Comparison of ENCODE assay signal across 9 cellular contexts in the genomic region with DNA sequence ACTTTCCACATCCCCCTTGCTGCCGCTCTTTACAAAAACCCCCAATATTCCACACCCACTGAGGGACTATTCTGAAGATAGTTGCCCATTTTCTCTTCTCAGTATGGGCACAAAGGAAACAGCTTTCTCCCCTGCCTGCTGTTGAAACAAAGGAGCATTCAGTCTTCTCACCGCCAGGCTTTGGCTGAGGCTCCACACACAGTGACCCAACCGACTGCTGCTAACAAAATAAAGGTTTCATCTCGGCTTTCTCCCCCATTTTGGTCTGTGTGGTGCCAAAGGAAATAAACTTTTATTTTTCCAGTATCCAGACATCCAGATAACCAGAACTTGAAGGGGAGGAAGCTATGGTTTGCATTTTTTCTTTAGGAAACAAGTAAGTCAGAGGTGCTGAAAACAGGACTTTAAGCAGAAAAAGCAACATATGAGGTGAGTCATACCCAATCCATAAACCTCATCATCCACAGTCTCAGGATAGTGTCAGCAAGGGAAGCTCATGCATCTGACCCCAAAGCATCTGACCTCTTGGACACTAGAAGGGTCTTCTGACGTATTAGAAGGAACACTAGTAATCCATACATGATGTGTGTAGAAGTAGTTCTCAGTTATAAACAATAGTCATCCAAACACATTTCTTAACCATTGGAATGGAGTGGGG. TPM values are rescaled to one million over a fixed set of nuclear protein-coding genes. Genes with fewer than 3 reads are reported as not detected.
A peak's percentile ranks its signal among the peaks of the same experiment; 100 is the strongest.
DNase-seq lines count a peak whose midpoint lies in the region; TF ChIP-seq lines count a peak whose summit lies in the region.
"Had no signal": no experiment of that assay in that cellular context is flagged by ENCODE, and none has a peak within 500 bp of the region (broad histone marks: within the 10 kb centered on the region; RNA-seq: fewer than 3 reads in every experiment).

No MANE protein-coding gene starts in this region.

- WGBS in testis, 2 donors = 24 to 33% methylated on average over 5 of the region's 5 CpGs

- TF ChIP-seq POLR2A in testis (IDR thresholded peaks at IDR 0.05) = no peak
- TF ChIP-seq POLR2A in erythroblast (IDR thresholded peaks at IDR 0.05; ENCODE audit: low read length) = no peak

- no peaks in the 10 kb centered on the region; the same call in 1 of the 2 replicates for H3K36me3 ChIP-seq in HUES6 (ENCODE audit: control insufficient read depth, insufficient read depth, low read length)
- H3K36me3 ChIP-seq in testis (ENCODE audit: low read depth, missing control alignments) = no peaks in the 10 kb centered on the region

- no peaks in the 10 kb centered on the region for H3K9me3 ChIP-seq in HUES6 (ENCODE audit: control insufficient read depth, insufficient read depth, low read depth, low read length)
- no peaks in the 10 kb centered on the region for H3K9me3 ChIP-seq in testis

- no peaks in the 10 kb centered on the region for H3K36me3 Mint-ChIP-seq in activated naive CD8-positive, alpha-beta T cell treated with anti-CD3 and anti-CD28 coated beads for 36 hours

- H3K27me3 ChIP-seq in HUES6 (ENCODE audit: control insufficient read depth, insufficient read depth, low read length) (no peaks in the 10 kb centered on the region), testis (no peaks in the 10 kb centered on the region)

- H3K9me3 Mint-ChIP-seq in activated naive CD8-positive, alpha-beta T cell treated with anti-CD3 and anti-CD28 coated beads for 36 hours = peaks cover 1% of the 10 kb centered on the region

- no peak overlapping the region for H3K4me3 Mint-ChIP-seq in activated naive CD8-positive, alpha-beta T cell treated with anti-CD3 and anti-CD28 coated beads for 36 hours

- peak overlapping the region; percentile 30 for H3K9ac ChIP-seq in HUES6 (ENCODE audit: low read length)

- TF ChIP-seq CTCF in testis (IDR thresholded peaks at IDR 0.05) = peak in 1 of 3 experiments; percentile 4

- H3K27ac Mint-ChIP-seq in activated naive CD8-positive, alpha-beta T cell treated with anti-CD3 and anti-CD28 coated beads for 36 hours = no peak overlapping the region

- H3K4me1 ChIP-seq in HUES6 (ENCODE audit: control insufficient read depth, insufficient read depth, low read length) (peaks cover 61% of the 10 kb centered on the region), testis (peaks cover 14% of the 10 kb centered on the region)

- H3K4me3 ChIP-seq in HUES6 (ENCODE audit: low read depth, low read length) (peak overlapping the region; percentile 2; the same call in 1 of the 2 replicates), testis (no peak overlapping the region)

- H3K27me3 Mint-ChIP-seq in activated naive CD8-positive, alpha-beta T cell treated with anti-CD3 and anti-CD28 coated beads for 36 hours = peaks cover 53% of the 10 kb centered on the region

- intact Hi-C loops in testis (cut with DNase I; ENCODE audit: low total_unique reads) = no loop called here

- H3K27ac ChIP-seq in HUES6 (ENCODE audit: low read depth, low read length) (peak overlapping the region; percentile 18; the same call in 1 of the 2 replicates), testis (peak overlapping the region in 1 of 2 donors; percentile 55)

- peaks cover 14% of the 10 kb centered on the region for H3K4me1 Mint-ChIP-seq in activated naive CD8-positive, alpha-beta T cell treated with anti-CD3 and anti-CD28 coated beads for 36 hours

- DNase-seq in cerebellum (ENCODE audit: low spot score) (peak; percentile 32), inferior parietal cortex (ENCODE audit: extremely low spot score) (peak; percentile 57), testis (peak; percentile 36), erythroblast (lab: John Stamatoyannopoulos, UW) (no peak), NK-92 (lab: John Stamatoyannopoulos, UW; ENCODE audit: unreplicated experiment) (no peak)
- no peak for DNase-seq in stimulated activated naive CD4-positive, alpha-beta T cell treated with Interleukin-2 at 50 U/mL for 16 hours (lab: John Stamatoyannopoulos, UW)
- DNase-seq in activated naive CD8-positive, alpha-beta T cell treated with anti-CD3 and anti-CD28 coated beads for 36 hours = no peak
- DNase-seq: activated CD4-positive, alpha-beta T cell treated with anti-CD3 and anti-CD28 coated beads for 1 hour had no signal

RNA-seq across cellular contexts. Expression of gene CLMP, which starts 6.4 kb away (rescaled TPM):
- total RNA-seq in cerebellum (16.5 TPM), testis (1 to 10 TPM; 6.0 to 6.3 TPM)
- 6.5 TPM for polyA plus RNA-seq in testis (ENCODE audit: insufficient read depth, low read depth, low replicate concordance)
- total RNA-seq in activated naive CD8-positive, alpha-beta T cell treated with anti-CD3 and anti-CD28 coated beads for 36 hours = under 1 TPM in 1 of 2 experiments, not detected in 1; 0.06 TPM

Comparison
In these comparisons a context has a peak if more than half of its experiments do, and no peak if none do; other contexts are left out.
1. DNase-seq: peak in cerebellum (single experiment), inferior parietal cortex (single experiment) and testis (single experiment); none in stimulated activated naive CD4-positive, alpha-beta T cell treated with Interleukin-2 at 50 U/mL for 16 hours (single experiment), erythroblast (0 of 2), NK-92 (single experiment) and activated naive CD8-positive, alpha-beta T cell treated with anti-CD3 and anti-CD28 coated beads for 36 hours (single experiment).
2. RNA of gene CLMP, which starts 6.4 kb away (total RNA-seq): 16.5 TPM in cerebellum (single experiment) and 6.0 to 6.3 TPM in testis; 0.06 TPM in activated naive CD8-positive, alpha-beta T cell treated with anti-CD3 and anti-CD28 coated beads for 36 hours; every median in the first group is over 4 times any median in the second.